Comparison of ENCODE assay signal across 7 cellular contexts in genomic region chr17:80477647-80478478, GRCh38. TPM values are rescaled to one million over a fixed set of nuclear protein-coding genes. Genes with fewer than 3 reads are reported as not detected.
DNase-seq lines count a peak whose midpoint lies in the region; ATAC-seq and TF ChIP-seq lines count a peak whose summit lies in the region.

No MANE protein-coding gene starts in this region.

- no peaks in the 10 kb centered on the region for H3K9me2 ChIP-seq in GM23338 (ENCODE audit: insufficient read depth)

- peak; percentile 62 for ATAC-seq in GM23338

- H3K4me1 ChIP-seq in GM23338 (ENCODE audit: insufficient read depth): peaks cover 7% of the 10 kb centered on the region; the same call in 1 of the 2 replicates
- peaks cover 30% of the 10 kb centered on the region for H3K4me1 ChIP-seq in NT2/D1 (ENCODE audit: insufficient read depth, insufficient read length)
- peaks cover 4% of the 10 kb centered on the region for H3K4me1 ChIP-seq in urinary bladder (ENCODE audit: insufficient read depth)

- H3K4me1 Mint-ChIP-seq in GM23338: peaks cover 29% of the 10 kb centered on the region

- no peaks in the 10 kb centered on the region for H3K79me2 ChIP-seq in GM23338 (replicated peaks; ENCODE audit: insufficient read depth)

- H3K9me3 Mint-ChIP-seq in GM23338: no peaks in the 10 kb centered on the region; the same call in 1 of the 3 replicates

- H3K27ac ChIP-seq in GM23338 (ENCODE audit: low read depth): no peak overlapping the region
- no peak overlapping the region for H3K27ac ChIP-seq in urinary bladder (ENCODE audit: low read depth)

- H4K20me1 ChIP-seq in GM23338 (replicated peaks; ENCODE audit: insufficient read depth): 0 out of 2 replicates have a peak, but pooled peaks cover 5% of the 10 kb centered on the region

- H3F3A ChIP-seq in GM23338 (replicated peaks; ENCODE audit: low read depth): no peaks in the 10 kb centered on the region

- no peak overlapping the region for H3K27ac Mint-ChIP-seq in GM23338

- H3K36me3 Mint-ChIP-seq in GM23338 (ENCODE audit: low read depth): peaks cover 3% of the 10 kb centered on the region; the same call in 1 of the 3 replicates

- TF ChIP-seq CTCF in GM23338 (conservative IDR thresholded peaks at IDR 0.05; ENCODE audit: low read depth in 2 of 2) (peak; percentile 23 to 54; a peak in 3 of 4 replicates), choroid plexus epithelial cell (conservative IDR thresholded peaks at IDR 0.05; ENCODE audit: low read depth, low read length) (peak; percentile 67)

- peaks cover 78% of the 10 kb centered on the region for H3K27me3 Mint-ChIP-seq in GM23338 (ENCODE audit: insufficient read depth, low read depth, poor library complexity)

- H3K4me3 ChIP-seq in GM23338 (peak overlapping the region; percentile 60), NT2/D1 (ENCODE audit: insufficient read length, low read depth) (peak overlapping the region; percentile 39), choroid plexus epithelial cell (ENCODE audit: low read depth, low read length) (peak overlapping the region; percentile 29), urinary bladder (ENCODE audit: low read depth, low read length) (peak overlapping the region; percentile 20)

- no peak overlapping the region for H3K4me3 Mint-ChIP-seq in GM23338

- H3K4me2 ChIP-seq in GM23338: peak overlapping the region; percentile 84

- WGBS in urinary bladder: 2% methylated on average over 103 of the region's 103 CpGs

- H3K27me3 ChIP-seq in GM23338 (ENCODE audit: insufficient read depth) (peaks cover 96% of the 10 kb centered on the region), NT2/D1 (ENCODE audit: insufficient read depth, insufficient read length) (peaks cover 99% of the 10 kb centered on the region)

- H3K36me3 ChIP-seq in GM23338 (ENCODE audit: insufficient read depth): no peaks in the 10 kb centered on the region
- no peaks in the 10 kb centered on the region for H3K36me3 ChIP-seq in NT2/D1 (ENCODE audit: insufficient read depth, insufficient read length, low read length)
- no peaks in the 10 kb centered on the region for H3K36me3 ChIP-seq in urinary bladder (ENCODE audit: insufficient read depth)

- DNase-seq in GM23338 (ENCODE audit: low spot score) (peak; percentile 82), NT2/D1 (ENCODE audit: low read depth, low spot score) (no peak), choroid plexus epithelial cell (ENCODE audit: low read depth) (peak; percentile 60), medulla oblongata (ENCODE audit: extremely low spot score) (peak; percentile 26), HK-2 (ENCODE audit: unreplicated experiment) (no peak), COLO829 (ENCODE audit: low spot score) (no peak)

- H3K9ac ChIP-seq in NT2/D1 (ENCODE audit: insufficient read length, low read depth): peak overlapping the region; percentile 67

- H3K9me3 ChIP-seq in NT2/D1 (ENCODE audit: insufficient read depth, low read length): no peaks in the 10 kb centered on the region

- H2AFZ ChIP-seq in GM23338: peak overlapping the region; percentile 91; the same call in 1 of the 2 replicates

TF ChIP-seq in GM23338, 12 proteins besides CTCF, POLR2A, EP300 and RAD21:
- TF ChIP-seq EZH2 (IDR thresholded peaks at IDR 0.05; ENCODE audit: low read depth, unreplicated experiment): peak; percentile 66
- no peak for TF ChIP-seq STAT1 (IDR thresholded peaks at IDR 0.05; ENCODE audit: unreplicated experiment)
- TF ChIP-seq REST (IDR thresholded peaks at IDR 0.05; ENCODE audit: unreplicated experiment): no peak
- no peak for TF ChIP-seq POLR2AphosphoS5 (IDR thresholded peaks at IDR 0.05; ENCODE audit: low read depth)
- TF ChIP-seq ZNF462 (CRISPR knock-in tag; IDR thresholded peaks at IDR 0.05): no peak
- no peak for TF ChIP-seq ZNF114 (CRISPR knock-in tag; IDR thresholded peaks at IDR 0.05)
- TF ChIP-seq NANOG (IDR thresholded peaks at IDR 0.05; ENCODE audit: borderline replicate concordance): no peak
- TF ChIP-seq EZH2phosphoT487 (IDR thresholded peaks at IDR 0.05; ENCODE audit: unreplicated experiment): no peak

RNA-seq across cellular contexts. Expression of gene NPTX1, which starts 1.5 kb away (rescaled TPM):
- 20.1 and 20.5 TPM in 2 replicates for total RNA-seq in GM23338 (2014; rRNA removed; shearing (Covaris generic))
- polyA plus RNA-seq in GM23338 (2016; fragmentation: Nextera tagmentation; extraction: Ambion mirVana) (3.4 and 4.1 TPM in 2 replicates), urinary bladder (2.3 TPM)
- 1.4 TPM for total RNA-seq in urinary bladder

Comparison
In these comparisons a context has a peak if more than half of its experiments do, and no peak if none do; other contexts are left out.
1. DNase-seq: peak in GM23338 (single experiment), choroid plexus epithelial cell (single experiment) and medulla oblongata (single experiment); none in NT2/D1 (single experiment), HK-2 (single experiment) and COLO829 (single experiment).
2. Peak in every context shown above with its lines, with median percentiles within 50 percentile points of each other: H3K4me3 ChIP-seq.